Comparison of ENCODE assay signal across 8 cellular contexts in genomic region chr2:84515788-84516187, GRCh38. TPM values are rescaled to one million over a fixed set of nuclear protein-coding genes. Genes with fewer than 3 reads are reported as not detected.
DNase-seq lines count a peak whose midpoint lies in the region; ATAC-seq, FAIRE-seq and TF ChIP-seq lines count a peak whose summit lies in the region.

No MANE protein-coding gene starts in this region.

- peak overlapping the region; percentile 36 for H3K27ac ChIP-seq in CD4-positive, CD25-positive, alpha-beta regulatory T cell (ENCODE audit: insufficient read depth, low read length, poor library complexity, severe bottlenecking)
- no peak overlapping the region for H3K27ac ChIP-seq in WERI-Rb-1
- H3K27ac ChIP-seq in parathyroid adenoma = peak overlapping the region; percentile 70

- H3K9me3 Mint-ChIP-seq in CD4-positive, CD25-positive, alpha-beta regulatory T cell = peaks cover 0 to 8% (median 3%) of the 10 kb centered on the region in 7 donors

- peaks cover 7 to 25% (median 16%) of the 10 kb centered on the region in 4 donors for H3K4me1 Mint-ChIP-seq in CD4-positive, CD25-positive, alpha-beta regulatory T cell

- no peak for TF ChIP-seq CTCF in WERI-Rb-1 (IDR thresholded peaks at IDR 0.05; ENCODE audit: low read depth, low read length)
- no peak for TF ChIP-seq CTCF in fibroblast of mammary gland (conservative IDR thresholded peaks at IDR 0.05; ENCODE audit: control insufficient read depth, insufficient read depth, low read depth, low read length)
- TF ChIP-seq CTCF in parathyroid adenoma (IDR thresholded peaks at IDR 0.05) = no peak

- no peak for DNase-seq in CD4-positive, CD25-positive, alpha-beta regulatory T cell
- DNase-seq in WERI-Rb-1 (no peak), fibroblast of mammary gland (ENCODE audit: low read depth) (no peak), urothelium cell line (ENCODE audit: low spot score) (no peak), amygdala (lab: John Stamatoyannopoulos, UW) (no peak), dermis blood vessel endothelial cell (no peak)

- no peak for FAIRE-seq in urothelium cell line (lab: Jason Lieb, UNC)

- peak overlapping the region; percentile 86 to 94 (median 90) for H3K4me3 Mint-ChIP-seq in CD4-positive, CD25-positive, alpha-beta regulatory T cell

- no peak for ATAC-seq in CD4-positive, CD25-positive, alpha-beta regulatory T cell (ENCODE audit: low read depth in 2 of 2)
- no peak for ATAC-seq in GM18511 (IDR thresholded peaks at IDR 0.05; ENCODE audit: unreplicated experiment)

- no peaks in the 10 kb centered on the region for H3K9me3 ChIP-seq in CD4-positive, CD25-positive, alpha-beta regulatory T cell (ENCODE audit: control insufficient read depth in 2 of 2, low read length in 2 of 2)
- H3K9me3 ChIP-seq in WERI-Rb-1 (ENCODE audit: severe bottlenecking) = peaks cover 4% of the 10 kb centered on the region
- H3K9me3 ChIP-seq in parathyroid adenoma (ENCODE audit: control insufficient read depth, low read length) = no peaks in the 10 kb centered on the region

- peak overlapping the region; percentile 88 for H3K4me3 ChIP-seq in CD4-positive, CD25-positive, alpha-beta regulatory T cell (ENCODE audit: low read depth, low read length)
- H3K4me3 ChIP-seq in WERI-Rb-1 (ENCODE audit: low read depth, low read length) = peak overlapping the region; percentile 46; the same call in 1 of the 2 replicates
- peak overlapping the region; percentile 72 for H3K4me3 ChIP-seq in fibroblast of mammary gland (ENCODE audit: control insufficient read depth, low read depth, low read length)
- peak overlapping the region; percentile 64 for H3K4me3 ChIP-seq in parathyroid adenoma (ENCODE audit: low read depth, low read length)

- peaks cover 8% of the 10 kb centered on the region for H3K79me2 ChIP-seq in parathyroid adenoma

- peak overlapping the region; percentile 96 for H2AFZ ChIP-seq in parathyroid adenoma

- H3K27me3 ChIP-seq in CD4-positive, CD25-positive, alpha-beta regulatory T cell (ENCODE audit: control insufficient read depth, insufficient read depth, low read length) = peaks cover 6% of the 10 kb centered on the region
- no peaks in the 10 kb centered on the region for H3K27me3 ChIP-seq in WERI-Rb-1 (ENCODE audit: insufficient read depth, low read depth, severe bottlenecking)
- H3K27me3 ChIP-seq in parathyroid adenoma (ENCODE audit: control insufficient read depth, insufficient read depth, low read length) = no peaks in the 10 kb centered on the region

- no peaks in the 10 kb centered on the region for H3K36me3 Mint-ChIP-seq in CD4-positive, CD25-positive, alpha-beta regulatory T cell

- no peaks in the 10 kb centered on the region for H3K36me3 ChIP-seq in CD4-positive, CD25-positive, alpha-beta regulatory T cell (ENCODE audit: control insufficient read depth, insufficient read depth, low read length)
- H3K36me3 ChIP-seq in WERI-Rb-1 (no peaks in the 10 kb centered on the region), parathyroid adenoma (ENCODE audit: control insufficient read depth, insufficient read depth, low read length) (no peaks in the 10 kb centered on the region)

- no peak overlapping the region for H3K9ac ChIP-seq in parathyroid adenoma

- peak overlapping the region in 2 of 3 donors; percentile 93 to 94 for H3K27ac Mint-ChIP-seq in CD4-positive, CD25-positive, alpha-beta regulatory T cell

- peak overlapping the region; percentile 64 for H3K4me2 ChIP-seq in parathyroid adenoma (ENCODE audit: low read length)

- peaks cover 20% of the 10 kb centered on the region for H3K27me3 Mint-ChIP-seq in CD4-positive, CD25-positive, alpha-beta regulatory T cell

- H3K4me1 ChIP-seq in CD4-positive, CD25-positive, alpha-beta regulatory T cell (ENCODE audit: control insufficient read depth, insufficient read depth, low read length, poor library complexity, severe bottlenecking) = peaks cover 11% of the 10 kb centered on the region
- peaks cover 8% of the 10 kb centered on the region for H3K4me1 ChIP-seq in parathyroid adenoma

RNA-seq across cellular contexts. Expression of gene DNAH6, which starts 0.5 kb away (rescaled TPM):
- total RNA-seq in CD4-positive, CD25-positive, alpha-beta regulatory T cell = 0.52 TPM
- polyA plus RNA-seq in CD4-positive, CD25-positive, alpha-beta regulatory T cell = 1 to 10 TPM in 1 of 4 donors, under 1 TPM in 3; 0.17 to 1.1 (median 0.42) TPM
- under 0.01 TPM in 2 replicates for total RNA-seq in dermis blood vessel endothelial cell

RNA-seq across cellular contexts. Expression of gene SUCLG1, which starts 56.7 kb away (rescaled TPM):
- 47.4 TPM for total RNA-seq in CD4-positive, CD25-positive, alpha-beta regulatory T cell
- polyA plus RNA-seq in CD4-positive, CD25-positive, alpha-beta regulatory T cell = 100 to 1,000 TPM in 2 of 4 donors, 10 to 100 TPM in 2; 94.7 to 116 (median 101) TPM
- 41.0 and 44.4 TPM in 2 replicates for total RNA-seq in dermis blood vessel endothelial cell
